In the genomic region with DNA sequence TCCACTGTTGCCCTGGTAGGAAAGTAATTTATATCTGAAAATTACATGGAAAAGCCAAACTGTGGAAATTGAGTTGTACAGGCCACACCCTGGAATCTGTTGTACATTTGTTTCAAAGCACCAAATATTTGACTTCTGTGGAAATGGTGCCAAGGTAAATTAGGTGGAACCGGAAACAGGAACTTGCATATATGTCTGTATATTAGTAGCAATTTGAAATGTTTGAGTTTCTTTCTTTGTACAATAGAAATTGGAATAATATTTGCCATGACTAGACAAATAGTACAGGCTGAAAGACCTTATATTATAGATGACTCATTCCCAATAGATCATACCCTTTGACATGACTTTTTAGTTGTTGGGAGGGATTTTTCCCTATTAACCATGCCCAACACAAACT, we compare ENCODE assay signal across 27 cellular contexts. TPM values are rescaled to one million over a fixed set of nuclear protein-coding genes. Genes with fewer than 3 reads are reported as not detected.
A peak's percentile ranks its signal among the peaks of the same experiment; 100 is the strongest.
DNase-seq lines count a peak whose midpoint lies in the region; ATAC-seq and TF ChIP-seq lines count a peak whose summit lies in the region.
"Had no signal": no experiment of that assay in that cellular context is flagged by ENCODE, and none has a peak within 500 bp of the region (broad histone marks: within the 10 kb centered on the region; RNA-seq: fewer than 3 reads in every experiment).

No MANE protein-coding gene starts in this region.

- H4K20me1 ChIP-seq in PC-9 (ENCODE audit: insufficient read depth), result no peaks in the 10 kb centered on the region; the same call in 1 of the 2 replicates

- POLR2A ChIA-PET in PC-9 (lab: Charles Lee; ENCODE audit: unreplicated experiment), result no interaction called here

- no peaks in the 10 kb centered on the region for H3K79me2 ChIP-seq in PC-9 (ENCODE audit: low read depth)

- H3F3A ChIP-seq in PC-9 (ENCODE audit: insufficient read depth, low read depth), result peaks cover 5% of the 10 kb centered on the region; the same call in 1 of the 2 replicates

- no peaks in the 10 kb centered on the region for H3K27me3 ChIP-seq in PC-9 (ENCODE audit: insufficient read depth, low read depth)
- H3K27me3 ChIP-seq: breast epithelium, right lobe of liver, vagina had no signal

- H2AFZ ChIP-seq in PC-9, result no peak overlapping the region

- peaks cover 11% of the 10 kb centered on the region; the same call in 1 of the 2 replicates for H3K4me1 ChIP-seq in PC-9 (replicated peaks; ENCODE audit: insufficient read depth)
- H3K4me1 ChIP-seq: breast epithelium, lower lobe of right lung, right lobe of liver, vagina had no signal

- intact Hi-C loops in PC-9 (cut with micrococcal nuclease; ENCODE audit: unreplicated experiment), result no loop called here
- intact Hi-C loops in left colon (cut with DNase I, micrococcal nuclease), result no loop called here

- no peaks in the 10 kb centered on the region for H3K36me3 ChIP-seq in PC-9 (ENCODE audit: low read depth)
- H3K36me3 ChIP-seq: breast epithelium, lower lobe of right lung, right lobe of liver, vagina had no signal

- no peak overlapping the region for H3K4me2 ChIP-seq in PC-9

- peak; percentile 85 for ATAC-seq in left colon
- ATAC-seq: lower lobe of right lung; stimulated activated naive CD8-positive, alpha-beta T cell treated with anti-CD3 and anti-CD28 coated beads, Interleukin-15, Interleukin-2, amounts not matched to agents 100 U/mL and 50 U/mL, for 24 hours; T-helper 17 cell had no signal

- H3K27ac ChIP-seq in C4-2B (peak overlapping the region; percentile 99), PC-9 (peak overlapping the region; percentile 34)
- H3K27ac ChIP-seq: breast epithelium, lower lobe of right lung, right lobe of liver, SK-N-MC, vagina had no signal

- H3K9me2 ChIP-seq in PC-9 (ENCODE audit: insufficient read depth), result no peaks in the 10 kb centered on the region

- peak; percentile 7 for DNase-seq in NCI-H1417 treated with DMSO at 0.1 percent for 48 hours (lab: John Stamatoyannopoulos, UW)
- peak in 1 of 2 experiments; percentile 46 for DNase-seq in PC-9
- DNase-seq in left colon, result no peak
- DNase-seq in COLO668 (lab: John Stamatoyannopoulos, UW; ENCODE audit: unreplicated experiment), result no peak
- no peak for DNase-seq in SIG-M5 (lab: John Stamatoyannopoulos, UW)
- DNase-seq in NCI-H226, result no peak
- DNase-seq in ecto neural progenitor cell (ENCODE audit: low spot score), result no peak
- DNase-seq: activated CD4-positive, alpha-beta T cell treated with anti-CD3 and anti-CD28 coated beads for 4 hours; activated naive CD4-positive, alpha-beta T cell; activated T-cell treated with anti-CD3 and anti-CD28 coated beads, Interleukin-2, amount 50 U/mL, for 48 hours; amniotic stem cell; CD4-positive, CD25-positive, alpha-beta regulatory T cell; KG1; lower lobe of right lung; MV-4-11; NCI-H187 treated with DMSO at 0.1 percent for 48 hours; NCI-H345; NK-92 treated with Interleukin-12 subunit alpha and Interleukin-12 subunit beta, amount 100 ng/mL, for 24 hours; posterior cingulate gyrus; right lobe of liver; stimulated activated naive CD8-positive, alpha-beta T cell treated with anti-CD3 and anti-CD28 coated beads, Interleukin-15, Interleukin-2, amounts not matched to agents 100 U/mL and 50 U/mL, for 24 hours; T-helper 17 cell had no signal

- H3K9me3 ChIP-seq in PC-9 (ENCODE audit: insufficient read depth, low read depth), result no peaks in the 10 kb centered on the region
- H3K9me3 ChIP-seq: breast epithelium, lower lobe of right lung, right lobe of liver, vagina had no signal

- CTCF ChIA-PET in PC-9 (lab: Charles Lee), result no interaction called here

- H3K4me3 ChIP-seq in PC-9, result no peak overlapping the region
- H3K4me3 ChIP-seq: breast epithelium, lower lobe of right lung, right lobe of liver, SK-N-MC, vagina had no signal

- TF ChIP-seq CTCF in C4-2B (conservative IDR thresholded peaks at IDR 0.05), result no peak
- no peak for TF ChIP-seq CTCF in PC-9 (conservative IDR thresholded peaks at IDR 0.05)

- no TSS peak for BruUV-seq in PC-9 (replicated peaks; lab: Mats Ljungman, UMichigan)

RNA-seq across cellular contexts. Expression of a gene that starts 10.5 kb away (rescaled TPM):
- 18.4 and 19.3 TPM in 2 replicates for total RNA-seq in PC-9 (2021)
- 1 to 10 TPM; 4.2 to 4.6 TPM for total RNA-seq in left colon

RNA-seq across cellular contexts. Expression of a gene that starts 17.6 kb away (rescaled TPM):
- total RNA-seq in PC-9 (2021) (61.3 and 65.1 TPM in 2 replicates), left colon (10 to 100 TPM; 67.4 to 68.3 TPM)

RNA-seq across cellular contexts. Expression of a gene that starts 52.4 kb away (rescaled TPM):
- total RNA-seq in PC-9 (2021) (14.0 and 18.7 TPM in 2 replicates), left colon (under 1 TPM; 0.67 to 0.70 TPM)
- total RNA-seq: CD4-positive, CD25-positive, alpha-beta regulatory T cell; G401; vagina had no signal
